Comparison of ENCODE assay signal across 9 cellular contexts in the genomic region with DNA sequence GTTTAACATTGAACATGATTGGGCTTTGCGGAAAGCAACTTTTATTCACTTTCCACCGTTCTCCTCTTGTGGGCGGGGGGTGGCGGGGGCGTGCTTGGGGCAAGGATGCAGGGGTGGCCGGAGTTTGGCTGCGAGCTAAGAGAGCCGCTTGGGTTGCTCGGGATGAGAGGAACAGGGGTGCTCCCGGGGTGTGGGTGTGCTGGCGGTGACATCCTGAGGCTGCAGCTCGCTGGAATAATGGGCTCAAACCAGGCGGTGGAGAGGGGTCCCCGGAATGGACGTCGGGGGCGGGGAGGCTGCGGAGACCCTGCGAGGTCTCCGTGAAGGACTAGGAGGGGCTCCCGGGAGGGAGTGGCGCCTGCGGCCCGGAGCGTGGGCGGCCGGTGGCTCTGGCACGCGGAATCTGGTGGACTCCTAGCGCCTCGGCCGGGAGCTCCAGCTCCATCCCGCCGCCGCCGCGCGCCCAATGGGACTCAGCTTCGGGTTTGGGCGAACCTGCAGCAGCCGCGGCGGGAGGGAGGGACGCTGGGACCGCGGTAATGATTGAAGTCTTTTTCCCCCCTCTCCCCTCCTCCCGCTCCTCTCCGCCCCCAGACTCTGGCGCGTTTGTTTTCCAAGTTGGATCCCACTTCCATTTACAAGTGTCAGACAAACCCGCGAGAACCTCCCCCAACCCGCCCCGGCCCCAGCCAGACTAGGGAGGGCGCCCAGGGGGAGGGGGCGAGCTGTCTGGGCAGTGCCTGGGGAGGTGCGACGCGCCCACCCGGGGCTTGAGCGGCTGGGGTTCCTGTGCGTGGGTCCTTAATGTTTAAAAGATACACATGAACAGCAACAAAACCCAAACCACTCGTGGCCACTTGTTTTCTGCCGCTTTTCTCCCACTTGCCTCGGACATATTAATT. TPM values are rescaled to one million over a fixed set of nuclear protein-coding genes. Genes with fewer than 3 reads are reported as not detected.
DNase-seq lines count a peak whose midpoint lies in the region; ATAC-seq and TF ChIP-seq lines count a peak whose summit lies in the region.
"Had no signal": no experiment of that assay in that cellular context is flagged by ENCODE, and none has a peak within 500 bp of the region (broad histone marks: within the 10 kb centered on the region; RNA-seq: fewer than 3 reads in every experiment).

No MANE protein-coding gene starts in this region.

- peaks cover 82% of the 10 kb centered on the region for H3K27me3 ChIP-seq in gastroesophageal sphincter
- H3K27me3 ChIP-seq in ovary: no peaks in the 10 kb centered on the region

- 0 to 2% methylated on average over 9 to 27 of the region's 65 CpGs for WGBS in gastroesophageal sphincter (ENCODE audit: low coverage in 1 of 2), 2 donors
- WGBS in ovary, 3 donors: 1 to 2% (median 1%) methylated on average over 61 to 65 of the region's 65 CpGs

- H3K27ac Mint-ChIP-seq in T-helper 2 cell treated with Interferon-gamma antibody and Interleukin-4, amounts not matched to agents 5 μg/mL and 100 μg/mL, for 36 hours: no peak overlapping the region
- H3K27ac Mint-ChIP-seq: activated naive CD4-positive, alpha-beta T cell treated with anti-CD3 and anti-CD28 coated beads for 36 hours had no signal

- H3K36me3 ChIP-seq in gastroesophageal sphincter (no peaks in the 10 kb centered on the region), ovary (no peaks in the 10 kb centered on the region)

- no peaks in the 10 kb centered on the region for H3K9me3 Mint-ChIP-seq in T-helper 2 cell treated with Interferon-gamma antibody and Interleukin-4, amounts not matched to agents 5 μg/mL and 100 μg/mL, for 36 hours
- H3K9me3 Mint-ChIP-seq: activated naive CD4-positive, alpha-beta T cell treated with anti-CD3 and anti-CD28 coated beads for 36 hours had no signal

- H3K4me3 ChIP-seq in gastroesophageal sphincter (peak overlapping the region; percentile 45 to 62), ovary (peak overlapping the region; percentile 26)

- H3K4me3 Mint-ChIP-seq in T-helper 2 cell treated with Interferon-gamma antibody and Interleukin-4, amounts not matched to agents 5 μg/mL and 100 μg/mL, for 36 hours: no peak overlapping the region
- H3K4me3 Mint-ChIP-seq: activated naive CD4-positive, alpha-beta T cell treated with anti-CD3 and anti-CD28 coated beads for 36 hours had no signal

- intact Hi-C loops in ovary (cut with DNase I): no loop called here

- ATAC-seq in gastroesophageal sphincter (no peak), HG03457 (IDR thresholded peaks at IDR 0.05; ENCODE audit: unreplicated experiment) (no peak)

- DNase-seq in COLO668 (lab: John Stamatoyannopoulos, UW; ENCODE audit: unreplicated experiment): peak; percentile 74
- peak; percentile 85 to 95 for DNase-seq in NCI-H526 (lab: John Stamatoyannopoulos, UW)
- DNase-seq in ovary: peak in 2 of 5 donors; percentile 14 to 30
- no peak for DNase-seq in mesenteric fat pad (ENCODE audit: low spot score)
- no peak for DNase-seq in T-helper 2 cell treated with Interferon-gamma antibody and Interleukin-4, amounts not matched to agents 5 μg/mL and 100 μg/mL, for 36 hours (ENCODE audit: low spot score)
- DNase-seq in effector CD4-positive, alpha-beta T cell: no peak
- DNase-seq: activated naive CD4-positive, alpha-beta T cell treated with anti-CD3 and anti-CD28 coated beads for 36 hours had no signal

- no peaks in the 10 kb centered on the region for H3K4me1 Mint-ChIP-seq in T-helper 2 cell treated with Interferon-gamma antibody and Interleukin-4, amounts not matched to agents 5 μg/mL and 100 μg/mL, for 36 hours (ENCODE audit: low read depth)

- peaks cover 54% of the 10 kb centered on the region for H3K27me3 Mint-ChIP-seq in T-helper 2 cell treated with Interferon-gamma antibody and Interleukin-4, amounts not matched to agents 5 μg/mL and 100 μg/mL, for 36 hours (ENCODE audit: low read depth)

- peaks cover 0 to 39% (median 14%) of the 10 kb centered on the region in 3 donors for H3K4me1 ChIP-seq in gastroesophageal sphincter
- no peaks in the 10 kb centered on the region for H3K4me1 ChIP-seq in ovary (ENCODE audit: insufficient read depth)

- no peak for TF ChIP-seq CTCF in gastroesophageal sphincter (IDR thresholded peaks at IDR 0.05)
- no peak for TF ChIP-seq CTCF in ovary (IDR thresholded peaks at IDR 0.05)

- TF ChIP-seq EP300 in gastroesophageal sphincter (IDR thresholded peaks at IDR 0.05) (no peak), ovary (IDR thresholded peaks at IDR 0.05) (no peak)

- H3K9me3 ChIP-seq in gastroesophageal sphincter: no peaks in the 10 kb centered on the region
- no peaks in the 10 kb centered on the region for H3K9me3 ChIP-seq in ovary

- TF ChIP-seq POLR2A in gastroesophageal sphincter (IDR thresholded peaks at IDR 0.05) (no peak), ovary (IDR thresholded peaks at IDR 0.05) (no peak)

- peak overlapping the region in 3 of 4 donors; percentile 76 to 81 (median 76) for H3K27ac ChIP-seq in gastroesophageal sphincter
- H3K27ac ChIP-seq in ovary: no peak overlapping the region

- no peaks in the 10 kb centered on the region for H3K36me3 Mint-ChIP-seq in T-helper 2 cell treated with Interferon-gamma antibody and Interleukin-4, amounts not matched to agents 5 μg/mL and 100 μg/mL, for 36 hours (ENCODE audit: low read depth)

RNA-seq across cellular contexts. Expression of gene FAT3, which starts 2.0 kb away (rescaled TPM):
- 10 to 100 TPM; 14.8 to 90.1 (median 48.5) TPM for total RNA-seq in gastroesophageal sphincter
- total RNA-seq in ovary: 1 to 10 TPM in 3 of 7 donors, under 1 TPM in 4; 0.56 to 2.4 (median 0.92) TPM
- polyA plus RNA-seq in ovary: 1 to 10 TPM in 1 of 2 donors, under 1 TPM in 1; 0.39 to 2.8 TPM
- 0.45 TPM for total RNA-seq in mesenteric fat pad
- total RNA-seq: activated naive CD4-positive, alpha-beta T cell treated with anti-CD3 and anti-CD28 coated beads for 36 hours had no signal

Comparison
In these comparisons a context has a peak if more than half of its experiments do, and no peak if none do; other contexts are left out.
1. DNase-seq: peak in COLO668 (single experiment) and NCI-H526 (2 of 2); none in mesenteric fat pad (single experiment), T-helper 2 cell treated with Interferon-gamma antibody and Interleukin-4, amounts not matched to agents 5 μg/mL and 100 μg/mL, for 36 hours (single experiment) and effector CD4-positive, alpha-beta T cell (single experiment).
2. H3K27ac ChIP-seq: peak in gastroesophageal sphincter (3 of 4); none in ovary (0 of 2).
3. RNA of gene FAT3, which starts 2.0 kb away (total RNA-seq): 14.8 to 90.1 TPM in gastroesophageal sphincter; 0.56 to 2.4 TPM in ovary and 0.45 TPM in mesenteric fat pad (single experiment); every median in the first group is over 4 times any median in the second.